ENCODE assay signal across 11 cellular contexts in genomic region chr20:49505518-49505917, GRCh38. TPM values are rescaled to one million over a fixed set of nuclear protein-coding genes. Genes with fewer than 3 reads are reported as not detected.
DNase-seq lines count a peak whose midpoint lies in the region; ATAC-seq and TF ChIP-seq lines count a peak whose summit lies in the region.
"Had no signal": no experiment of that assay in that cellular context is flagged by ENCODE, and none has a peak within 500 bp of the region (broad histone marks: within the 10 kb centered on the region; RNA-seq: fewer than 3 reads in every experiment).

No MANE protein-coding gene starts in this region.

- H3K27me3 ChIP-seq in esophagus muscularis mucosa: no peaks in the 10 kb centered on the region

- DNase-seq in Ammon's horn (ENCODE audit: low spot score) (peak; percentile 84), M059J (ENCODE audit: low read depth) (peak; percentile 74), WTC11 (ENCODE audit: low spot score) (peak; percentile 66), iris pigment epithelial cell (ENCODE audit: low read depth) (peak; percentile 68), esophagus muscularis mucosa (ENCODE audit: extremely low spot score) (no peak)
- DNase-seq in stimulated activated naive CD4-positive, alpha-beta T cell (lab: John Stamatoyannopoulos, UW): no peak
- DNase-seq: amniotic stem cell, naive B cell had no signal

- H3K27ac Mint-ChIP-seq in WTC11: no peak overlapping the region
- H3K27ac Mint-ChIP-seq: naive B cell; stimulated activated naive CD8-positive, alpha-beta T cell treated with anti-CD3 and anti-CD28 coated beads, Interleukin-15, Interleukin-2, amounts not matched to agents 100 ng/mL and 50 ng/mL, for 24 hours had no signal

- H3K4me3 ChIP-seq in esophagus muscularis mucosa: no peak overlapping the region

- peaks cover 9% of the 10 kb centered on the region; the same call in 1 of the 2 replicates for H3K9me3 Mint-ChIP-seq in WTC11
- H3K9me3 Mint-ChIP-seq: naive B cell; stimulated activated naive CD8-positive, alpha-beta T cell treated with anti-CD3 and anti-CD28 coated beads, Interleukin-15, Interleukin-2, amounts not matched to agents 100 ng/mL and 50 ng/mL, for 24 hours had no signal

- peaks cover 7% of the 10 kb centered on the region; the same call in 1 of the 2 replicates for H3K36me3 Mint-ChIP-seq in WTC11
- H3K36me3 Mint-ChIP-seq: naive B cell had no signal

- H3K27ac ChIP-seq in esophagus muscularis mucosa (replicated peaks in 1 of 4): no peak overlapping the region

- H3K36me3 ChIP-seq in esophagus muscularis mucosa: peaks cover 0 to 21% (median 5%) of the 10 kb centered on the region in 4 donors

- POLR2A ChIA-PET in WTC11 (lab: Charles Lee): interaction anchor here (0.7 to 1.2 kb wide), 2 partner anchors 22 to 99 kb away, joined by 3 to 9 read pairs; no protein-coding TSS in a partner anchor

- TF ChIP-seq CTCF in WTC11 (IDR thresholded peaks at IDR 0.05) (no peak), esophagus muscularis mucosa (IDR thresholded peaks at IDR 0.05) (no peak)

- 0 out of 2 replicates have a peak, but pooled peaks cover 5% of the 10 kb centered on the region for H3K4me1 Mint-ChIP-seq in WTC11
- H3K4me1 Mint-ChIP-seq: naive B cell had no signal

- no peak overlapping the region for H3K4me3 Mint-ChIP-seq in WTC11
- H3K4me3 Mint-ChIP-seq: naive B cell; stimulated activated naive CD8-positive, alpha-beta T cell treated with anti-CD3 and anti-CD28 coated beads, Interleukin-15, Interleukin-2, amounts not matched to agents 100 ng/mL and 50 ng/mL, for 24 hours had no signal

- 42% methylated on average over 4 of the region's 9 CpGs for WGBS in esophagus muscularis mucosa

- H3K9me3 ChIP-seq in esophagus muscularis mucosa: no peaks in the 10 kb centered on the region

- peaks cover 0 to 37% (median 30%) of the 10 kb centered on the region in 4 donors for H3K4me1 ChIP-seq in esophagus muscularis mucosa

- H3K27me3 Mint-ChIP-seq in WTC11 (ENCODE audit: low read depth): no peaks in the 10 kb centered on the region

- no peak for TF ChIP-seq EP300 in esophagus muscularis mucosa (IDR thresholded peaks at IDR 0.05)

- intact Hi-C loops in esophagus muscularis mucosa (cut with DNase I): no loop called here

- CTCF ChIA-PET in WTC11 (lab: Charles Lee): interaction anchor here (0.7 to 6.5 kb wide), 13 partner anchors 21 to 291 kb away, joined by 3 to 76 read pairs (median 5); partner anchors contain the start of gene KCNB1

- ATAC-seq in WTC11 (peak; percentile 50), GM18498 (IDR thresholded peaks at IDR 0.05; ENCODE audit: unreplicated experiment) (no peak), HG02588 (IDR thresholded peaks at IDR 0.05; ENCODE audit: unreplicated experiment) (no peak)

- no peak for TF ChIP-seq POLR2A in esophagus muscularis mucosa (IDR thresholded peaks at IDR 0.05; ENCODE audit: low read depth)

TF ChIP-seq in WTC11, 78 proteins besides CTCF, POLR2A, EP300 and RAD21 (continues in another document):
- TF ChIP-seq MXD4 (CRISPR knock-in tag; IDR thresholded peaks at IDR 0.05; ENCODE audit: borderline replicate concordance) (no peak), E2F5 (CRISPR knock-in tag; IDR thresholded peaks at IDR 0.05) (no peak), ATF1 (CRISPR knock-in tag; IDR thresholded peaks at IDR 0.05) (no peak), MYBL2 (CRISPR knock-in tag; IDR thresholded peaks at IDR 0.05) (no peak), FOXP1 (CRISPR knock-in tag; IDR thresholded peaks at IDR 0.05; ENCODE audit: borderline replicate concordance) (no peak), NR2C2 (CRISPR knock-in tag; IDR thresholded peaks at IDR 0.05) (no peak), ZNF219 (CRISPR knock-in tag; IDR thresholded peaks at IDR 0.05; ENCODE audit: borderline replicate concordance) (no peak), JAZF1 (CRISPR knock-in tag; IDR thresholded peaks at IDR 0.05) (no peak), MAX (CRISPR knock-in tag; IDR thresholded peaks at IDR 0.05) (no peak), ARID4B (CRISPR knock-in tag; IDR thresholded peaks at IDR 0.05; ENCODE audit: borderline replicate concordance) (no peak), FOXJ3 (CRISPR knock-in tag; IDR thresholded peaks at IDR 0.05; ENCODE audit: borderline replicate concordance) (no peak), NFE2L1 (CRISPR knock-in tag; IDR thresholded peaks at IDR 0.05) (no peak), TCF7 (CRISPR knock-in tag; IDR thresholded peaks at IDR 0.05; ENCODE audit: low read depth) (no peak), ZNF281 (CRISPR knock-in tag; IDR thresholded peaks at IDR 0.05) (no peak), E2F4 (CRISPR knock-in tag; IDR thresholded peaks at IDR 0.05; ENCODE audit: borderline replicate concordance, low read depth) (no peak)

RNA-seq across cellular contexts. Expression of gene KCNB1, which starts 23.1 kb away (rescaled TPM):
- not detected in 2 replicates for total RNA-seq in M059J (2014; rRNA removed; shearing (Covaris generic))
- total RNA-seq in WTC11 (2021) (1.1 to 1.5 TPM (median 1.1 TPM) in 3 replicates), esophagus muscularis mucosa (10 to 100 TPM; 32.3 to 55.5 (median 51.9) TPM)

Comparison
In these comparisons a context has a peak if more than half of its experiments do, and no peak if none do; other contexts are left out.
1. DNase-seq: peak in Ammon's horn (single experiment), M059J (single experiment), WTC11 (single experiment) and iris pigment epithelial cell (single experiment); none in esophagus muscularis mucosa (single experiment) and stimulated activated naive CD4-positive, alpha-beta T cell (0 of 6).
2. RNA of gene KCNB1, which starts 23.1 kb away (total RNA-seq): 32.3 to 55.5 TPM in esophagus muscularis mucosa; 1.1 to 1.5 TPM in WTC11 and not detected in M059J; every median in the first group is over 10 times any median in the second.